In genomic region chr12:43434614-43435013, GRCh38 we compare ENCODE assay signal across 18 cellular contexts.
"Had no signal": no experiment of that assay in that cellular context is flagged by ENCODE, and none has a peak within 500 bp of the region (broad histone marks: within the 10 kb centered on the region; RNA-seq: fewer than 3 reads in every experiment).

No MANE protein-coding gene starts in this region.

- H3K4me1 ChIP-seq: SJSA1 had no signal

- H3K36me3 ChIP-seq: SJSA1 had no signal

- H3K27me3 ChIP-seq: SJSA1 had no signal

- H3K4me3 ChIP-seq: SJSA1, SK-N-MC had no signal

- H3K27ac ChIP-seq: SJSA1, SK-N-MC had no signal

- DNase-seq: KBM-7, NCI-H1092 treated with DMSO at 0.1 percent for 48 hours, NCI-H1436, NCI-H187 treated with DMSO at 0.1 percent for 48 hours, NCI-H2081 treated with DMSO at 0.1 percent for 48 hours, NCI-H2171, NCI-H226, NCI-H446, NCI-H510A, NCI-H524 treated with DMSO at 0.1 percent for 48 hours, NCI-H69, NCI-H774, OCI-M1, Right ventricle myocardium superior, RPMI8226, SIG-M5 had no signal

- H3K9me3 ChIP-seq: SJSA1 had no signal
